ENCODE assay signal across 9 cellular contexts in the genomic region with DNA sequence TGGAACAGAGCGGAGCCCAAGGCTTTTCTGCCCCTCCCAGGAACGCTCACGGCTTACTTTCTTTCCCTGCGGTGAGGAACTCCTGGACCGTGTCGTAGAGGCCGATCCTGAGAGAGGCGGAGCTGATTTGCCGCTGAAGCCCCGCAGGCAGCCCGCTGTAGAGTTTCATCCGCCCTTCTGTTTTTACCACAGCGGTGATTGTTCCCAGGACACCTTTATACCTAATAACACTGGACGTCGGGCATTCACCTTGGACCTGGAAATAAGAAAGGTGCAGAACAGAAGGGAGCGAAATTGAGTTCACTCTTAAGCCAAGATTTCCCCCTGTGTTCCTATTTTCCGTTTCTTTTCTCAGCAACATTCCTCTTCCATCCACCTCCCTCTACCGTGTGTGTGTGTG. TPM values are rescaled to one million over a fixed set of nuclear protein-coding genes. Genes with fewer than 3 reads are reported as not detected.
DNase-seq lines count a peak whose midpoint lies in the region; ATAC-seq and TF ChIP-seq lines count a peak whose summit lies in the region.
"Had no signal": no experiment of that assay in that cellular context is flagged by ENCODE, and none has a peak within 500 bp of the region (broad histone marks: within the 10 kb centered on the region; RNA-seq: fewer than 3 reads in every experiment).

No MANE protein-coding gene starts in this region.

- H3K4me3 ChIP-seq in HUES6 (ENCODE audit: low read depth, low read length) (peak overlapping the region; percentile 75), epithelial cell of esophagus (ENCODE audit: low read length) (no peak overlapping the region), mucosa of descending colon (no peak overlapping the region)

- H3K9me3 ChIP-seq in HUES6 (ENCODE audit: control insufficient read depth, insufficient read depth, low read depth, low read length) (peaks cover 10% of the 10 kb centered on the region), mucosa of descending colon (peaks cover 6% of the 10 kb centered on the region)

- peak; percentile 22 for ATAC-seq in mucosa of descending colon
- ATAC-seq in HG02571 (IDR thresholded peaks at IDR 0.05; ENCODE audit: unreplicated experiment): no peak

- no peak overlapping the region for H3K9ac ChIP-seq in HUES6 (ENCODE audit: low read length)

- no peaks in the 10 kb centered on the region for H3K36me3 ChIP-seq in HUES6 (ENCODE audit: control insufficient read depth, insufficient read depth, low read length)
- no peaks in the 10 kb centered on the region for H3K36me3 ChIP-seq in mucosa of descending colon (ENCODE audit: low read depth)

- peak; percentile 47 for DNase-seq in AG20443 (ENCODE audit: low spot score)
- DNase-seq in epithelial cell of esophagus (ENCODE audit: low read depth): peak; percentile 24
- peak in 1 of 3 donors; percentile 24 for DNase-seq in mucosa of descending colon
- no peak for DNase-seq in activated CD4-positive, alpha-beta T cell treated with anti-CD3 and anti-CD28 coated beads for 4 hours
- DNase-seq in AML-193 (lab: John Stamatoyannopoulos, UW): no peak
- DNase-seq in epidermal melanocyte (ENCODE audit: insufficient read length, low spot score): no peak
- DNase-seq: DND-41 had no signal

- intact Hi-C loops in mucosa of descending colon (cut with DNase I, micrococcal nuclease): no loop called here

- TF ChIP-seq CTCF in epithelial cell of esophagus (IDR thresholded peaks at IDR 0.05; ENCODE audit: insufficient read depth, low read depth, low read length, missing control alignments) (no peak), mucosa of descending colon (IDR thresholded peaks at IDR 0.05) (no peak)

- peaks cover 78% of the 10 kb centered on the region for H3K27me3 ChIP-seq in HUES6 (ENCODE audit: control insufficient read depth, insufficient read depth, low read length)

- no peak overlapping the region for H3K27ac ChIP-seq in HUES6 (ENCODE audit: low read depth, low read length)

- H3K4me1 ChIP-seq in HUES6 (ENCODE audit: control insufficient read depth, insufficient read depth, low read length): peaks cover 16% of the 10 kb centered on the region
- H3K4me1 ChIP-seq in mucosa of descending colon (ENCODE audit: low read depth): peaks cover 11% of the 10 kb centered on the region

RNA-seq across cellular contexts. Expression of a gene that starts 1.0 kb away (rescaled TPM):
- not detected for total RNA-seq in mucosa of descending colon

RNA-seq across cellular contexts. Expression of a gene that starts 43.8 kb away (rescaled TPM):
- 10 to 100 TPM; 19.2 to 25.2 (median 21.9) TPM for total RNA-seq in mucosa of descending colon

Comparison
In these comparisons a context has a peak if more than half of its experiments do, and no peak if none do; other contexts are left out.
1. DNase-seq: peak in AG20443 (single experiment) and epithelial cell of esophagus (single experiment); none in activated CD4-positive, alpha-beta T cell treated with anti-CD3 and anti-CD28 coated beads for 4 hours (0 of 2), AML-193 (0 of 2) and epidermal melanocyte (single experiment).